In the genomic region with DNA sequence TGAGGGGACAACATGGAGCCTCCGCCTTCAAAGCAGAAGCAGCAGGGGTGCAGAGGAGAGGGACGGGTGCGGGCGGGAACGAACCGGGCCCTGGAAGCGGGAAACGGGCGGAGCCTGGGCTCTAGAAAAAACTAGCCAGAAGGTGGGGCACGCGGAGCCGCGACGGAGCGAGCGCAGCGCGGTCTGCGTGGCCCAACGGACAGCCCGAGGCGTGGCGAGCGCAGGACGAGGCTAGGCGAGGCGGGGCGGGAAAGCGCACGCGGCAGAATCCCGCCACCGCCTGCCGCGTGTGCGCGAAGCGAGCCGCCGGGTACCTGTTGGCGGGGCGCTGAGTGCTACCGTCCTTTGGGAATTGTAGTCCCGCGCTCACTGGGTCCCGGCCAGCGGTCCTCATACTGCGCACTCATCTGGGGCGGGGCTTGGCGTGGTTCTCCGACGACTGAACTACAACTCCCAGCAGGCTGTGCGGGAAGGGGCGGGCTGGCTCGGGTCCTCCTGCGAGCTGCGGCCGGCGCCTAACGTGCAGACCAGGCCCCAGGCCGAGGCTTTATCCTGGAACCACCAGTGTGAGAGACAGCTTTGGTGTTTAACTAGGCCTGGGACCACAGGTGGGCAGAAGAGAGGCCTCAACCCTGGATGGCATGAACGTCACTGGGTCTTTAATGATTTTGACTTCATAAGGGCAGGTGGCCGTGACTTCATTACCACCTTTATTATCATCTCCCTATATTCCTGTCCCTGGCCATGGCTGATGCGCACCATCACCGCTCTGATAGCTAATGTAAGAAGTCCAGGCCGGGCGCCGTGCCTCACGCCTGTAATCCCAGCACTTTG, we compare ENCODE assay signal across 1 cellular context.
TF ChIP-seq lines count a peak whose summit lies in the region.

A gene with protein sequence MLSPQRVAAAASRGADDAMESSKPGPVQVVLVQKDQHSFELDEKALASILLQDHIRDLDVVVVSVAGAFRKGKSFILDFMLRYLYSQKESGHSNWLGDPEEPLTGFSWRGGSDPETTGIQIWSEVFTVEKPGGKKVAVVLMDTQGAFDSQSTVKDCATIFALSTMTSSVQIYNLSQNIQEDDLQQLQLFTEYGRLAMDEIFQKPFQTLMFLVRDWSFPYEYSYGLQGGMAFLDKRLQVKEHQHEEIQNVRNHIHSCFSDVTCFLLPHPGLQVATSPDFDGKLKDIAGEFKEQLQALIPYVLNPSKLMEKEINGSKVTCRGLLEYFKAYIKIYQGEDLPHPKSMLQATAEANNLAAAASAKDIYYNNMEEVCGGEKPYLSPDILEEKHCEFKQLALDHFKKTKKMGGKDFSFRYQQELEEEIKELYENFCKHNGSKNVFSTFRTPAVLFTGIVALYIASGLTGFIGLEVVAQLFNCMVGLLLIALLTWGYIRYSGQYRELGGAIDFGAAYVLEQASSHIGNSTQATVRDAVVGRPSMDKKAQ (minus strand): TSS at position 55 of the 834 bp plus-strand sequence. CDS start 41 bp downstream, at position 14.

TF ChIP-seq in HEK293, 187 proteins besides CTCF, POLR2A, EP300 and RAD21 (continued from another document):
- TF ChIP-seq, protein P1, sequence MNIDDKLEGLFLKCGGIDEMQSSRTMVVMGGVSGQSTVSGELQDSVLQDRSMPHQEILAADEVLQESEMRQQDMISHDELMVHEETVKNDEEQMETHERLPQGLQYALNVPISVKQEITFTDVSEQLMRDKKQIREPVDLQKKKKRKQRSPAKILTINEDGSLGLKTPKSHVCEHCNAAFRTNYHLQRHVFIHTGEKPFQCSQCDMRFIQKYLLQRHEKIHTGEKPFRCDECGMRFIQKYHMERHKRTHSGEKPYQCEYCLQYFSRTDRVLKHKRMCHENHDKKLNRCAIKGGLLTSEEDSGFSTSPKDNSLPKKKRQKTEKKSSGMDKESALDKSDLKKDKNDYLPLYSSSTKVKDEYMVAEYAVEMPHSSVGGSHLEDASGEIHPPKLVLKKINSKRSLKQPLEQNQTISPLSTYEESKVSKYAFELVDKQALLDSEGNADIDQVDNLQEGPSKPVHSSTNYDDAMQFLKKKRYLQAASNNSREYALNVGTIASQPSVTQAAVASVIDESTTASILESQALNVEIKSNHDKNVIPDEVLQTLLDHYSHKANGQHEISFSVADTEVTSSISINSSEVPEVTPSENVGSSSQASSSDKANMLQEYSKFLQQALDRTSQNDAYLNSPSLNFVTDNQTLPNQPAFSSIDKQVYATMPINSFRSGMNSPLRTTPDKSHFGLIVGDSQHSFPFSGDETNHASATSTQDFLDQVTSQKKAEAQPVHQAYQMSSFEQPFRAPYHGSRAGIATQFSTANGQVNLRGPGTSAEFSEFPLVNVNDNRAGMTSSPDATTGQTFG (tag by site-specific recombination; IDR thresholded peaks at IDR 0.05; ENCODE audit: borderline replicate concordance), result no peak
- TF ChIP-seq ZFP69B (tag by site-specific recombination; IDR thresholded peaks at IDR 0.05), result peak; percentile 60; the same call in 1 of the 2 replicates
- TF ChIP-seq ZXDB (tag by site-specific recombination; IDR thresholded peaks at IDR 0.05), result 0 out of 2 replicates have a peak, but pooled peaks have one; percentile 25
- TF ChIP-seq ZNF302 (tag by site-specific recombination; IDR thresholded peaks at IDR 0.05; ENCODE audit: low read depth), result no peak
- TF ChIP-seq, protein P2, sequence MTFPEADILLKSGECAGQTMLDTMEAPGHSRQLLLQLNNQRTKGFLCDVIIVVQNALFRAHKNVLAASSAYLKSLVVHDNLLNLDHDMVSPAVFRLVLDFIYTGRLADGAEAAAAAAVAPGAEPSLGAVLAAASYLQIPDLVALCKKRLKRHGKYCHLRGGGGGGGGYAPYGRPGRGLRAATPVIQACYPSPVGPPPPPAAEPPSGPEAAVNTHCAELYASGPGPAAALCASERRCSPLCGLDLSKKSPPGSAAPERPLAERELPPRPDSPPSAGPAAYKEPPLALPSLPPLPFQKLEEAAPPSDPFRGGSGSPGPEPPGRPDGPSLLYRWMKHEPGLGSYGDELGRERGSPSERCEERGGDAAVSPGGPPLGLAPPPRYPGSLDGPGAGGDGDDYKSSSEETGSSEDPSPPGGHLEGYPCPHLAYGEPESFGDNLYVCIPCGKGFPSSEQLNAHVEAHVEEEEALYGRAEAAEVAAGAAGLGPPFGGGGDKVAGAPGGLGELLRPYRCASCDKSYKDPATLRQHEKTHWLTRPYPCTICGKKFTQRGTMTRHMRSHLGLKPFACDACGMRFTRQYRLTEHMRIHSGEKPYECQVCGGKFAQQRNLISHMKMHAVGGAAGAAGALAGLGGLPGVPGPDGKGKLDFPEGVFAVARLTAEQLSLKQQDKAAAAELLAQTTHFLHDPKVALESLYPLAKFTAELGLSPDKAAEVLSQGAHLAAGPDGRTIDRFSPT (tag by site-specific recombination; IDR thresholded peaks at IDR 0.05), result no peak
- no peak for TF ChIP-seq ZNF112 (tag by site-specific recombination; IDR thresholded peaks at IDR 0.05)
- no peak for TF ChIP-seq YY1 (tag by site-specific recombination; IDR thresholded peaks at IDR 0.05)
- TF ChIP-seq ZNF548 (tag by site-specific recombination; IDR thresholded peaks at IDR 0.05), result no peak
- TF ChIP-seq, protein P3, sequence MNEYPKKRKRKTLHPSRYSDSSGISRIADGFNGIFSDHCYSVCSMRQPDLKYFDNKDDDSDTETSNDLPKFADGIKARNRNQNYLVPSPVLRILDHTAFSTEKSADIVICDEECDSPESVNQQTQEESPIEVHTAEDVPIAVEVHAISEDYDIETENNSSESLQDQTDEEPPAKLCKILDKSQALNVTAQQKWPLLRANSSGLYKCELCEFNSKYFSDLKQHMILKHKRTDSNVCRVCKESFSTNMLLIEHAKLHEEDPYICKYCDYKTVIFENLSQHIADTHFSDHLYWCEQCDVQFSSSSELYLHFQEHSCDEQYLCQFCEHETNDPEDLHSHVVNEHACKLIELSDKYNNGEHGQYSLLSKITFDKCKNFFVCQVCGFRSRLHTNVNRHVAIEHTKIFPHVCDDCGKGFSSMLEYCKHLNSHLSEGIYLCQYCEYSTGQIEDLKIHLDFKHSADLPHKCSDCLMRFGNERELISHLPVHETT (tag by site-specific recombination; IDR thresholded peaks at IDR 0.05), result no peak
- TF ChIP-seq, protein P4, sequence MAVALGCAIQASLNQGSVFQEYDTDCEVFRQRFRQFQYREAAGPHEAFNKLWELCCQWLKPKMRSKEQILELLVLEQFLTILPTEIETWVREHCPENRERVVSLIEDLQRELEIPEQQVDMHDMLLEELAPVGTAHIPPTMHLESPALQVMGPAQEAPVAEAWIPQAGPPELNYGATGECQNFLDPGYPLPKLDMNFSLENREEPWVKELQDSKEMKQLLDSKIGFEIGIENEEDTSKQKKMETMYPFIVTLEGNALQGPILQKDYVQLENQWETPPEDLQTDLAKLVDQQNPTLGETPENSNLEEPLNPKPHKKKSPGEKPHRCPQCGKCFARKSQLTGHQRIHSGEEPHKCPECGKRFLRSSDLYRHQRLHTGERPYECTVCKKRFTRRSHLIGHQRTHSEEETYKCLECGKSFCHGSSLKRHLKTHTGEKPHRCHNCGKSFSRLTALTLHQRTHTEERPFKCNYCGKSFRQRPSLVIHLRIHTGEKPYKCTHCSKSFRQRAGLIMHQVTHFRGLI (tag by site-specific recombination; IDR thresholded peaks at IDR 0.05), result no peak
- TF ChIP-seq, protein P5, sequence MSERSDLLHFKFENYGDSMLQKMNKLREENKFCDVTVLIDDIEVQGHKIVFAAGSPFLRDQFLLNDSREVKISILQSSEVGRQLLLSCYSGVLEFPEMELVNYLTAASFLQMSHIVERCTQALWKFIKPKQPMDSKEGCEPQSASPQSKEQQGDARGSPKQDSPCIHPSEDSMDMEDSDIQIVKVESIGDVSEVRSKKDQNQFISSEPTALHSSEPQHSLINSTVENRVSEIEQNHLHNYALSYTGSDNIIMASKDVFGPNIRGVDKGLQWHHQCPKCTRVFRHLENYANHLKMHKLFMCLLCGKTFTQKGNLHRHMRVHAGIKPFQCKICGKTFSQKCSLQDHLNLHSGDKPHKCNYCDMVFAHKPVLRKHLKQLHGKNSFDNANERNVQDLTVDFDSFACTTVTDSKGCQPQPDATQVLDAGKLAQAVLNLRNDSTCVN (tag by site-specific recombination; optimal IDR thresholded peaks at IDR 0.05), result peak; percentile 70
